Comparison of ENCODE assay signal across 8 cellular contexts in the genomic region with DNA sequence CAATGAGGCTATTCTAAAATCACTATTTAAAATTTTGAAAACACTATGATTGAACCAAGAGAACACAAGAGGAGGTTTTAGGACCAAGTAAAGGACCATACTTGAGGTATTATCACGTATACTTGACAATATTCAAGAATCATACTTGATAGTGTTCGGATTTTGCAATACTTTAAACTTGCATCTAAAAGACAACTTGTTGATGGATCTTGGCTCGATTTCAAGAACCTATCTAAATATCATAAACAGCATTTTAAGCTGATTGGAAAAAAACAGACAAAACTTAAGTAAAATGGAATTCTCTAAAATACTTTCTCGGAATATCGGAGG. TPM values are rescaled to one million over a fixed set of nuclear protein-coding genes. Genes with fewer than 3 reads are reported as not detected.
DNase-seq lines count a peak whose midpoint lies in the region; ATAC-seq and TF ChIP-seq lines count a peak whose summit lies in the region.

No MANE protein-coding gene starts in this region.

- H3K4me1 ChIP-seq in A673 (ENCODE audit: insufficient read depth, low read length, poor library complexity, severe bottlenecking) (peaks cover 5% of the 10 kb centered on the region), IMR-90 (ENCODE audit: control insufficient read depth, insufficient read depth, low read length) (no peaks in the 10 kb centered on the region), mucosa of rectum (ENCODE audit: control insufficient read depth in 2 of 2, insufficient read depth in 2 of 2, low read length in 2 of 2) (peaks cover 9 to 27% of the 10 kb centered on the region in 2 donors)

- POLR2A ChIA-PET in A673 (lab: Charles Lee; ENCODE audit: low non-redundant PET) = no interaction called here
- POLR2A ChIA-PET in IMR-90 (lab: Charles Lee; ENCODE audit: unreplicated experiment) = no interaction called here

- no peak overlapping the region for H4K5ac ChIP-seq in IMR-90 (ENCODE audit: low read depth, low read length)

- peak overlapping the region; percentile 77; the same call in 1 of the 2 replicates for H3K9ac ChIP-seq in IMR-90 (ENCODE audit: low read depth, low read length)
- peak overlapping the region; percentile 89 to 99 for H3K9ac ChIP-seq in mucosa of rectum (ENCODE audit: low read depth in 1 of 2, low read length in 2 of 2)

- BruUV-seq in A673 (replicated peaks; lab: Mats Ljungman, UMichigan) (TSS peak; percentile 36), IMR-90 (replicated peaks; lab: Mats Ljungman, UMichigan) (TSS peak; percentile 47)

- H3K14ac ChIP-seq in IMR-90 (replicated peaks; ENCODE audit: low read depth, low read length) = no peak overlapping the region

- no peak overlapping the region; the same call in 1 of the 2 replicates for H3K23ac ChIP-seq in IMR-90 (ENCODE audit: low read depth, low read length)

- no peak overlapping the region for H4K91ac ChIP-seq in IMR-90 (ENCODE audit: insufficient read depth, low read depth, low read length)

- H2BK120ac ChIP-seq in IMR-90 (ENCODE audit: low read depth, low read length) = no peak overlapping the region

- H3K36me3 ChIP-seq in A673 (ENCODE audit: insufficient read depth, low read length, poor library complexity, severe bottlenecking) (no peaks in the 10 kb centered on the region), IMR-90 (ENCODE audit: control insufficient read depth, insufficient read depth, low read length) (no peaks in the 10 kb centered on the region), mucosa of rectum (ENCODE audit: control insufficient read depth in 2 of 2, insufficient read depth in 2 of 2, low read length in 2 of 2) (no peaks in the 10 kb centered on the region)

- TF ChIP-seq CTCF in A673 (conservative IDR thresholded peaks at IDR 0.05; ENCODE audit: low read depth, low read length) (no peak), IMR-90 (conservative IDR thresholded peaks at IDR 0.05; ENCODE audit: low read depth, low read length) (no peak)

- H3K4ac ChIP-seq in IMR-90 (ENCODE audit: low read depth, low read length) = no peak overlapping the region

- H3K9me3 ChIP-seq in A673 (ENCODE audit: low read depth, low read length, poor library complexity, severe bottlenecking) (no peaks in the 10 kb centered on the region), IMR-90 (ENCODE audit: control insufficient read depth, insufficient read depth, low read length) (no peaks in the 10 kb centered on the region), mucosa of rectum (ENCODE audit: control insufficient read depth in 2 of 2, low read length in 2 of 2) (no peaks in the 10 kb centered on the region)

- intact Hi-C loops in A673 (cut with micrococcal nuclease; ENCODE audit: unreplicated experiment) (loop anchor here (5.0 kb wide), 1 partner anchor 179 kb away; no protein-coding TSS in a partner anchor), IMR-90 (cut with micrococcal nuclease) (no loop called here)

- no peak overlapping the region for H2AK5ac ChIP-seq in IMR-90 (ENCODE audit: low read depth, low read length)

- peaks cover 2% of the 10 kb centered on the region; the same call in 1 of the 2 replicates for H3K9me1 ChIP-seq in IMR-90 (ENCODE audit: insufficient read depth, low read length)

- peaks cover 17% of the 10 kb centered on the region; the same call in 1 of the 2 replicates for H4K20me1 ChIP-seq in IMR-90 (ENCODE audit: insufficient read depth, low read length)

- no peak overlapping the region for H3K18ac ChIP-seq in IMR-90 (ENCODE audit: low read depth, low read length)

- no peak for ATAC-seq in IMR-90 (ENCODE audit: low read depth)
- ATAC-seq in HG02798 (IDR thresholded peaks at IDR 0.05; ENCODE audit: poor library complexity, unreplicated experiment) = no peak

- H2AK9ac ChIP-seq in IMR-90 (replicated peaks; ENCODE audit: low read depth, low read length, poor library complexity) = no peak overlapping the region

- H3K4me3 ChIP-seq in A673 (ENCODE audit: low read depth, low read length, poor library complexity, severe bottlenecking) (peak overlapping the region; percentile 69), IMR-90 (ENCODE audit: insufficient read depth, low read depth, low read length) (peak overlapping the region; percentile 96), mucosa of rectum (ENCODE audit: low read length in 2 of 2) (peak overlapping the region; percentile 78 to 97)

- no CpG with 5 or more reads among the region's 5 CpGs for WGBS in IMR-90 (ENCODE audit: extremely low coverage in 2 of 2, insufficient read length in 1 of 2), 2 experiments

- H3K27me3 ChIP-seq in A673 (replicated peaks; ENCODE audit: insufficient read depth, low read depth, low read length, poor library complexity) (no peaks in the 10 kb centered on the region), IMR-90 (ENCODE audit: control insufficient read depth, insufficient read depth, low read length) (no peaks in the 10 kb centered on the region), mucosa of rectum (ENCODE audit: control insufficient read depth in 2 of 2, insufficient read depth in 2 of 2, low read length in 2 of 2) (no peaks in the 10 kb centered on the region)

- H3K27ac ChIP-seq in A673 (ENCODE audit: low read depth, low read length, poor library complexity, severe bottlenecking) = peak overlapping the region; percentile 53
- no peak overlapping the region for H3K27ac ChIP-seq in IMR-90 (ENCODE audit: insufficient read depth, low read length)
- H3K27ac ChIP-seq in caudate nucleus (ENCODE audit: low read depth, low read length) = peak overlapping the region; percentile 65
- peak overlapping the region; percentile 98 to 99 for H3K27ac ChIP-seq in mucosa of rectum (ENCODE audit: low read depth in 2 of 2, low read length in 2 of 2)

- CTCF ChIA-PET in A673 (lab: Charles Lee) = no interaction called here
- CTCF ChIA-PET in IMR-90 (lab: Yijun Ruan, JAX) = interaction anchor here (0.6 kb wide), 1 partner anchor 115 kb away, joined by 3 read pairs; no protein-coding TSS in a partner anchor

- H2BK5ac ChIP-seq in IMR-90 (ENCODE audit: low read depth, low read length, poor library complexity, severe bottlenecking) = no peak overlapping the region

- H3K79me1 ChIP-seq in IMR-90 (ENCODE audit: low read depth in 1 of 2, low read length in 2 of 2) = peaks cover 14 to 35% of the 10 kb centered on the region in 2 experiments

- no peak overlapping the region for H2BK15ac ChIP-seq in IMR-90 (ENCODE audit: low read depth, low read length)

- no peak for TF ChIP-seq RAD21 in IMR-90 (IDR thresholded peaks at IDR 0.05; ENCODE audit: low read length)

- H4K8ac ChIP-seq in IMR-90 (ENCODE audit: low read depth in 2 of 2, low read length in 2 of 2) = 0 out of 4 replicates have a peak overlapping the region, but pooled peaks of 1 of the 2 experiments have one; percentile 2

- peak overlapping the region; percentile 66 for H3K4me2 ChIP-seq in IMR-90 (ENCODE audit: low read depth, low read length)

- dilution Hi-C loops in IMR-90 (cut with HindIII; ENCODE audit: low sequenced_read_pairs, unreplicated experiment) = no loop called here

- TF ChIP-seq POLR2A in IMR-90 (IDR thresholded peaks at IDR 0.05; ENCODE audit: low read depth, low read length) = no peak

- in situ Hi-C loops in IMR-90 (cut with MboI; ENCODE audit: low sequenced_read_pairs) = no loop called here

- DNase-seq in A673 (ENCODE audit: low spot score) = no peak
- DNase-seq in IMR-90 = no peak
- DNase-seq in caudate nucleus (lab: John Stamatoyannopoulos, UW) = no peak
- DNase-seq in NAMALWA (ENCODE audit: low spot score) = no peak
- no peak for DNase-seq in NCI-H146 treated with DMSO at 0.1 percent for 48 hours (lab: John Stamatoyannopoulos, UW; ENCODE audit: unreplicated experiment)
- no peak for DNase-seq in NCI-H345 treated with DMSO at 0.1 percent for 48 hours (lab: John Stamatoyannopoulos, UW; ENCODE audit: unreplicated experiment)

- no peak overlapping the region for H2BK20ac ChIP-seq in IMR-90 (ENCODE audit: low read depth, low read length)

- H3K56ac ChIP-seq in IMR-90 (ENCODE audit: extremely low read depth, insufficient read depth, low read length) = no peak overlapping the region

- H2AFZ ChIP-seq in IMR-90 (replicated peaks; ENCODE audit: low read length, poor library complexity) = no peak overlapping the region

TF ChIP-seq in IMR-90, 13 proteins besides CTCF, POLR2A, EP300 and RAD21:
- TF ChIP-seq NFE2L2 (IDR thresholded peaks at IDR 0.05; ENCODE audit: low read depth, low read length) (no peak), MAZ (IDR thresholded peaks at IDR 0.05; ENCODE audit: borderline replicate concordance, low read depth, low read length) (no peak), USF2 (IDR thresholded peaks at IDR 0.05; ENCODE audit: low read depth, low read length) (no peak), ELK1 (IDR thresholded peaks at IDR 0.05; ENCODE audit: borderline replicate concordance, low read depth, low read length) (no peak), CEBPB (IDR thresholded peaks at IDR 0.05; ENCODE audit: low read depth, low read length) (peak; percentile 51; the same call in 1 of the 2 replicates), RCOR1 (IDR thresholded peaks at IDR 0.05; ENCODE audit: insufficient replicate concordance, low read length) (no peak), FOS (IDR thresholded peaks at IDR 0.05; ENCODE audit: low read depth, low read length) (no peak)

RNA-seq across cellular contexts. Expression of gene NAMPT, which starts 1.3 kb away (rescaled TPM):
- 55.3 and 68.0 TPM in 2 replicates for total RNA-seq in A673 (2021)
- total RNA-seq in IMR-90 (2012; rRNA removed) = 31.7 and 45.3 TPM in 2 replicates
- polyA plus RNA-seq in IMR-90 (2012; rRNA removed) = 10.4 and 13.3 TPM in 2 replicates
- 1.8 and 18.5 TPM in 2 replicates for polyA plus RNA-seq in IMR-90 (2012; cell fraction: cytosol; rRNA removed)
- 1.7 and 34.1 TPM in 2 replicates for polyA plus RNA-seq in IMR-90 (2012; cell fraction: nucleus; rRNA removed; ENCODE audit: low replicate concordance)
